Comparison of ENCODE assay signal across 8 cellular contexts in the genomic region with DNA sequence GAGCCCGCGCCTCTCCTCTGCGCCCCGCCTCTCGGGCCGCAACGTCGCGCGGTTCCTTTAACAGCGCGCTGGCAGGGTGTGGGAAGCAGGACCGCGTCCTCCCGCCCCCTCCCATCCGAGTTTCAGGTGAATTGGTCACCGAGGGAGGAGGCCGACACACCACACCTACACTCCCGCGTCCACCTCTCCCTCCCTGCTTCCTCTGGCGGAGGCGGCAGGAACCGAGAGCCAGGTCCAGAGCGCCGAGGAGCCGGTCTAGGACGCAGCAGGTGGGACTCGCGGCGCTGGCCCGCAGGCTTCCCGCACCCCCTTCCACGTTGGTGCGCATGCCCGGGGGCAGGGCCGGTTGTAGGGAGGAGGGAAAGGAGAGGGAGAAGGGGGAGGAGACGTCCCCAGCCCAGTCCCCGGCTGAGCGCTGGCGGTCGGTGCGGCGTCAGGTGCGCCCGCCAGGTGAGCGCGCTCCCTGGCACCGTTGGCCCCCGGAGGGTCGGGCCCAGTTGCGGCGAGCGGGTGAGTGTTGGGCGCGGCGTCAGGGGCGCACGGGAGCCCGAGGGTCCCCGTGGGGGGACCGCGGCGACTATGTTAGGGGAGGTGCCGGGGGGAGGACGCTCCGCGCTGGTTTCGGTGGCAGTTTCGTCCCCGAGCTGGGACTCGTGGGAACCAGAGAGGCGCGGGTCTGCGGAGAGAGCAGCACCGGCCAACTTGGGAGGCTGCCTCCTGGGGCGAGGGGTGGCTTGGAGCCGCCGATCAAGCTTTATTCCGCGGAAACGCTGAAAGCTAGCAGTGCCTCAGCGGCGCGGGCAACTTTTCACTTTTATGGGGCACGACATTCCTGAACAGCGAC. TPM values are rescaled to one million over a fixed set of nuclear protein-coding genes. Genes with fewer than 3 reads are reported as not detected.
DNase-seq lines count a peak whose midpoint lies in the region; ATAC-seq and TF ChIP-seq lines count a peak whose summit lies in the region.

A gene with protein sequence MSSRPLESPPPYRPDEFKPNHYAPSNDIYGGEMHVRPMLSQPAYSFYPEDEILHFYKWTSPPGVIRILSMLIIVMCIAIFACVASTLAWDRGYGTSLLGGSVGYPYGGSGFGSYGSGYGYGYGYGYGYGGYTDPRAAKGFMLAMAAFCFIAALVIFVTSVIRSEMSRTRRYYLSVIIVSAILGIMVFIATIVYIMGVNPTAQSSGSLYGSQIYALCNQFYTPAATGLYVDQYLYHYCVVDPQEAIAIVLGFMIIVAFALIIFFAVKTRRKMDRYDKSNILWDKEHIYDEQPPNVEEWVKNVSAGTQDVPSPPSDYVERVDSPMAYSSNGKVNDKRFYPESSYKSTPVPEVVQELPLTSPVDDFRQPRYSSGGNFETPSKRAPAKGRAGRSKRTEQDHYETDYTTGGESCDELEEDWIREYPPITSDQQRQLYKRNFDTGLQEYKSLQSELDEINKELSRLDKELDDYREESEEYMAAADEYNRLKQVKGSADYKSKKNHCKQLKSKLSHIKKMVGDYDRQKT (plus strand): TSS at position 400 of the 844 bp plus-strand sequence. CDS start 11,455 bp downstream, outside the sequence.

- intact Hi-C loops in CD8-positive, alpha-beta T cell (cut with DNase I, micrococcal nuclease), result no loop called here
- intact Hi-C loops in dendritic cell treated with granulocyte-macrophage colony-stimulating factor and Interleukin-4, amounts not matched to agents 40 ng/mL and 50 ng/mL, for 4 days (cut with micrococcal nuclease), result loop anchor here (10.0 kb wide), 1 partner anchor 48 kb away; no protein-coding TSS in a partner anchor
- intact Hi-C loops in lower leg skin (cut with DNase I; ENCODE audit: low total_unique reads), result no loop called here

- no peak within 1 kb of the TSS for H3K27ac Mint-ChIP-seq in CD8-positive, alpha-beta T cell
- peak within 1 kb of the TSS; percentile 34 for H3K27ac Mint-ChIP-seq in dendritic cell treated with granulocyte-macrophage colony-stimulating factor and Interleukin-4, amounts not matched to agents 40 ng/mL and 50 ng/mL, for 4 days
- peak within 1 kb of the TSS in 1 of 2 donors; percentile 48 for H3K27ac Mint-ChIP-seq in stimulated activated naive CD8-positive, alpha-beta T cell treated with anti-CD3 and anti-CD28 coated beads, Interleukin-15, amount 100 ng/mL, for 72 hours

- no peaks in the 10 kb centered on the region for H3K36me3 ChIP-seq in CD8-positive, alpha-beta T cell (ENCODE audit: insufficient read depth, low read length)

- H3K4me3 ChIP-seq in CD8-positive, alpha-beta T cell (ENCODE audit: low read depth, low read length), result peak within 1 kb of the TSS; percentile 43
- peak within 1 kb of the TSS; percentile 39 for H3K4me3 ChIP-seq in lower leg skin (ENCODE audit: low read depth, poor library complexity, severe bottlenecking)

- no peaks in the 10 kb centered on the region for H3K9me3 ChIP-seq in CD8-positive, alpha-beta T cell (ENCODE audit: low read length)

- H3K4me1 Mint-ChIP-seq in CD8-positive, alpha-beta T cell (ENCODE audit: low read depth), result peaks cover 17% of the 10 kb centered on the region
- peaks cover 14% of the 10 kb centered on the region for H3K4me1 Mint-ChIP-seq in dendritic cell treated with granulocyte-macrophage colony-stimulating factor and Interleukin-4, amounts not matched to agents 40 ng/mL and 50 ng/mL, for 4 days (ENCODE audit: low read depth)
- peaks cover 15% of the 10 kb centered on the region for H3K4me1 Mint-ChIP-seq in stimulated activated naive CD8-positive, alpha-beta T cell treated with anti-CD3 and anti-CD28 coated beads, Interleukin-15, amount 100 ng/mL, for 72 hours

- in situ Hi-C loops in SK-MEL-5 (cut with HindIII; ENCODE audit: low pct_unique_long_range_greater_than_20kb, low sequenced_read_pairs), result no loop called here

- no peaks in the 10 kb centered on the region for H3K36me3 Mint-ChIP-seq in CD8-positive, alpha-beta T cell
- H3K36me3 Mint-ChIP-seq in dendritic cell treated with granulocyte-macrophage colony-stimulating factor and Interleukin-4, amounts not matched to agents 40 ng/mL and 50 ng/mL, for 4 days (ENCODE audit: low read depth), result peaks cover 7% of the 10 kb centered on the region

- DNase-seq in CD8-positive, alpha-beta T cell, result no peak
- DNase-seq in SK-MEL-5 (ENCODE audit: low read depth, low spot score) (peak; percentile 60), lower leg skin (ENCODE audit: low spot score in 2 of 2) (peak; percentile 17 to 85), inferior parietal cortex (ENCODE audit: extremely low spot score) (no peak)
- DNase-seq in stimulated activated naive CD8-positive, alpha-beta T cell treated with anti-CD3 and anti-CD28 coated beads, Interleukin-15, amount 100 ng/mL, for 72 hours, result peak; percentile 19 to 31

- no peak; the same call in 1 of the 2 replicates for TF ChIP-seq RAD21 in Ishikawa (IDR thresholded peaks at IDR 0.05; ENCODE audit: low read depth)

- H3K4me1 ChIP-seq in CD8-positive, alpha-beta T cell (ENCODE audit: insufficient read depth, low read length), result peaks cover 5% of the 10 kb centered on the region

- POLR2A ChIA-PET in CD8-positive, alpha-beta T cell (lab: Charles Lee), result no interaction called here

- no peaks in the 10 kb centered on the region for H3K9me3 Mint-ChIP-seq in CD8-positive, alpha-beta T cell
- H3K9me3 Mint-ChIP-seq in dendritic cell treated with granulocyte-macrophage colony-stimulating factor and Interleukin-4, amounts not matched to agents 40 ng/mL and 50 ng/mL, for 4 days, result no peaks in the 10 kb centered on the region
- H3K9me3 Mint-ChIP-seq in stimulated activated naive CD8-positive, alpha-beta T cell treated with anti-CD3 and anti-CD28 coated beads, Interleukin-15, amount 100 ng/mL, for 72 hours, result no peaks in the 10 kb centered on the region

- H3K27ac ChIP-seq in CD8-positive, alpha-beta T cell (ENCODE audit: low read depth, low read length), result no peak within 1 kb of the TSS

- TF ChIP-seq EP300 in Ishikawa (IDR thresholded peaks at IDR 0.05; ENCODE audit: borderline replicate concordance), result no peak; the same call in 1 of the 2 replicates

- ATAC-seq in CD8-positive, alpha-beta T cell, result no peak
- peak; percentile 63 for ATAC-seq in GM19395 (IDR thresholded peaks at IDR 0.05; ENCODE audit: unreplicated experiment)
- peak; percentile 71 for ATAC-seq in stimulated activated naive CD8-positive, alpha-beta T cell treated with anti-CD3 and anti-CD28 coated beads, Interleukin-15, amount 100 ng/mL, for 72 hours

- H3K27me3 Mint-ChIP-seq in CD8-positive, alpha-beta T cell (ENCODE audit: low read depth), result peaks cover 43% of the 10 kb centered on the region
- H3K27me3 Mint-ChIP-seq in dendritic cell treated with granulocyte-macrophage colony-stimulating factor and Interleukin-4, amounts not matched to agents 40 ng/mL and 50 ng/mL, for 4 days, result peaks cover 36% of the 10 kb centered on the region
- H3K27me3 Mint-ChIP-seq in stimulated activated naive CD8-positive, alpha-beta T cell treated with anti-CD3 and anti-CD28 coated beads, Interleukin-15, amount 100 ng/mL, for 72 hours, result peaks cover 73% of the 10 kb centered on the region

- H3K4me3 Mint-ChIP-seq in CD8-positive, alpha-beta T cell, result peak within 1 kb of the TSS; percentile 71
- H3K4me3 Mint-ChIP-seq in dendritic cell treated with granulocyte-macrophage colony-stimulating factor and Interleukin-4, amounts not matched to agents 40 ng/mL and 50 ng/mL, for 4 days, result peak within 1 kb of the TSS; percentile 86
- H3K4me3 Mint-ChIP-seq in stimulated activated naive CD8-positive, alpha-beta T cell treated with anti-CD3 and anti-CD28 coated beads, Interleukin-15, amount 100 ng/mL, for 72 hours, result peak within 1 kb of the TSS; percentile 82 to 85

- TF ChIP-seq CTCF in CD8-positive, alpha-beta T cell (IDR thresholded peaks at IDR 0.05), result no peak
- TF ChIP-seq CTCF in lower leg skin (IDR thresholded peaks at IDR 0.05), result no peak

- CTCF ChIA-PET in CD8-positive, alpha-beta T cell (lab: Charles Lee), result no interaction called here

- H3K27me3 ChIP-seq in CD8-positive, alpha-beta T cell (ENCODE audit: insufficient read depth, low read length), result peaks cover 3% of the 10 kb centered on the region

- TF ChIP-seq POLR2A in lower leg skin (IDR thresholded peaks at IDR 0.05), result no peak

- WGBS in lower leg skin, 2 donors, result 1 to 2% methylated on average over 60 to 65 of the region's 86 CpGs

TF ChIP-seq in Ishikawa, 13 proteins besides CTCF, POLR2A, EP300 and RAD21:
- TF ChIP-seq, protein P1, sequence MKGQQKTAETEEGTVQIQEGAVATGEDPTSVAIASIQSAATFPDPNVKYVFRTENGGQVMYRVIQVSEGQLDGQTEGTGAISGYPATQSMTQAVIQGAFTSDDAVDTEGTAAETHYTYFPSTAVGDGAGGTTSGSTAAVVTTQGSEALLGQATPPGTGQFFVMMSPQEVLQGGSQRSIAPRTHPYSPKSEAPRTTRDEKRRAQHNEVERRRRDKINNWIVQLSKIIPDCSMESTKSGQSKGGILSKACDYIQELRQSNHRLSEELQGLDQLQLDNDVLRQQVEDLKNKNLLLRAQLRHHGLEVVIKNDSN (IDR thresholded peaks at IDR 0.05), result peak; percentile 2; the same call in 1 of the 2 replicates
- TF ChIP-seq NFIC (IDR thresholded peaks at IDR 0.05) (peak; percentile 37; the same call in 1 of the 2 replicates), ZBTB7A (IDR thresholded peaks at IDR 0.05; ENCODE audit: low read depth) (peak; percentile 71; the same call in 1 of the 2 replicates), CEBPB (IDR thresholded peaks at IDR 0.05) (no peak), CREB1 (IDR thresholded peaks at IDR 0.05; ENCODE audit: low read depth) (no peak), FOXM1 (IDR thresholded peaks at IDR 0.05; ENCODE audit: borderline replicate concordance, low read depth) (no peak), TCF12 (IDR thresholded peaks at IDR 0.05; ENCODE audit: low read depth) (0 out of 2 replicates have a peak, but pooled peaks have one; percentile 48), YY1 (IDR thresholded peaks at IDR 0.05; ENCODE audit: low read depth) (0 out of 2 replicates have a peak, but pooled peaks have one; percentile 12), TAF1 (IDR thresholded peaks at IDR 0.05; ENCODE audit: low read depth) (peak; percentile 77), EGR1 (IDR thresholded peaks at IDR 0.05) (peak; percentile 71), TEAD4 (IDR thresholded peaks at IDR 0.05) (0 out of 2 replicates have a peak, but pooled peaks have one; percentile 10)
- TF ChIP-seq, protein P2, sequence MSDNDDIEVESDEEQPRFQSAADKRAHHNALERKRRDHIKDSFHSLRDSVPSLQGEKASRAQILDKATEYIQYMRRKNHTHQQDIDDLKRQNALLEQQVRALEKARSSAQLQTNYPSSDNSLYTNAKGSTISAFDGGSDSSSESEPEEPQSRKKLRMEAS (IDR thresholded peaks at IDR 0.05), result peak; percentile 70; the same call in 1 of the 2 replicates

RNA-seq across cellular contexts. Expression of the gene that starts here (rescaled TPM):
- total RNA-seq in CD8-positive, alpha-beta T cell, result 1 to 10 TPM; 2.7 to 2.9 TPM
- total RNA-seq in SK-MEL-5 (2014; rRNA removed; shearing (Covaris generic)), result 10.9 and 11.9 TPM in 2 replicates
- polyA plus RNA-seq in SK-MEL-5 (2015; cell fraction: cytosol; rRNA removed), result 8.2 and 10.1 TPM in 2 replicates
- polyA plus RNA-seq in SK-MEL-5 (2015; cell fraction: nucleus; rRNA removed), result 2.8 and 6.6 TPM in 2 replicates
- 100 to 1,000 TPM in 1 of 4 donors, 10 to 100 TPM in 3; 71.0 to 102 (median 89.6) TPM for total RNA-seq in lower leg skin

Comparison
In these comparisons a context has a peak if more than half of its experiments do, and no peak if none do; other contexts are left out.
1. DNase-seq: peak in SK-MEL-5 (single experiment), lower leg skin (2 of 2) and stimulated activated naive CD8-positive, alpha-beta T cell treated with anti-CD3 and anti-CD28 coated beads, Interleukin-15, amount 100 ng/mL, for 72 hours (2 of 2); none in CD8-positive, alpha-beta T cell (0 of 7) and inferior parietal cortex (single experiment).
2. Peak in every context shown above with its lines, with median percentiles within 50 percentile points of each other: H3K4me3 Mint-ChIP-seq.